In the genomic region with DNA sequence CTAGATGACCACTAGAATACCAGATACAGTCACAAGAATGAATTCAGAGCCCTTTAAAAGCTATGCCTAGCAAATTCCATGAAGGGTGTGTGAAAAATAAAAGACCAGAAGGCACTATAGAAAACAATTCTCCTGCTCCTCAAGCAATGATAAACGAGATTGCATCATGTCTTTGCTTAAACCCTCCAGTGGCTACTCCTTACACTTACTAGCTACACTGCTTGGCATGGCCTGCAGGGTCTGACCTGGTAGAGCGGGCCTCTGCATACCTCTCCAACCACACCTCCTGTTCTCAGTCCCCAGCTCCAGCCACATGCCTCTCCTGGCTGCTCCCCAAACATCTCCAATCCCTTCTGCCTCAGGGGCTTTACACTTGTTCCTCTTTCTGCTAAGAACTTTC, we compare ENCODE assay signal across 1 cellular context.
TF ChIP-seq lines count a peak whose summit lies in the region.

No MANE protein-coding gene starts in this region.

TF ChIP-seq in H1, 55 proteins besides CTCF, POLR2A, EP300 and RAD21:
- no peak for TF ChIP-seq BCL11A (IDR thresholded peaks at IDR 0.05; ENCODE audit: low read depth in 2 of 2, low read length in 2 of 2)
- peak; percentile 76 for TF ChIP-seq CEBPB (IDR thresholded peaks at IDR 0.05; ENCODE audit: low read depth, low read length)
